ENCODE assay signal across 12 cellular contexts in the genomic region with DNA sequence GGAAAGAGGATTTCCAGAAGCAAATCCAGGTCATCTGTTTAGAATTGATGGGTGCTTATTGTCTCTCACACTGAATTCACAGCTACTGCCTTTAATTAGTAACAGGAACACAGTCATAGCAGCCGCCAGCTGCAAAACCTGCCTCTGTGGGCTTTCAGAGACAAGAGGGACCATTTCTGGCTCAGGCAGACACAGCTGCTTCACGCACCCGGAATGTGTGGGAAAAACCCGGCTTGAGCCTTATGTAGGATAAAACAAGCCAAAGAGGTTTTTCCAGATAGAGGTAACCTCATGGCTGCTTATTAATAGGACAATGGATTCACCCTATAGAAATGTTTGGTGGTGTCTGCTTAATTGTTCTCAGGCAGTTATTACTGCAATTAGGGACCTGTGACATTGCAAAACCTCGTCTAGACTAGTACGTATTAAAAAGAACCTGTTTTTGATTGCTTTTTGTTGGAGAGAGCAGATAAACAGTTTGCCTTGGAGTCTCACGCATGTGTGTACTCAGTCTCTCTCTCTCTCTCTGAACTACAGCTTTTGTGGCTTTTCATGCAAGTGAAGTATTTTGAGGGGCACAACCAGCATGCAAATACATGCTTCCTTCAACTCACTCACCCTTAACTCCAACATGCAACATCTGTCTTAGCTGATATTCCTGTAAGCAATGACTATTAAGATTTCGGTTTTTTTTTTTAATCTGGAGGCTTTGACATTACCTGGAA.
DNase-seq lines count a peak whose midpoint lies in the region; ATAC-seq and TF ChIP-seq lines count a peak whose summit lies in the region.
"Had no signal": no experiment of that assay in that cellular context is flagged by ENCODE, and none has a peak within 500 bp of the region (broad histone marks: within the 10 kb centered on the region; RNA-seq: fewer than 3 reads in every experiment).

No MANE protein-coding gene starts in this region.

- H3K4me2 ChIP-seq in neural cell (ENCODE audit: low read length) = peak overlapping the region; percentile 22

- peak overlapping the region; percentile 11 for H3K9ac ChIP-seq in neural cell (ENCODE audit: low read length)

- intact Hi-C loops in activated CD4-positive, alpha-beta T cell treated with anti-CD3 and anti-CD28 coated beads for 36 hours (cut with DNase I, micrococcal nuclease) = no loop called here

- peaks cover 7% of the 10 kb centered on the region for H3K27me3 Mint-ChIP-seq in activated CD4-positive, alpha-beta T cell treated with anti-CD3 and anti-CD28 coated beads for 36 hours
- H3K27me3 Mint-ChIP-seq: activated B cell treated with CpG ODN at 0.5 μM for 24 hours; stimulated activated naive CD8-positive, alpha-beta T cell treated with anti-CD3 and anti-CD28 coated beads, Interleukin-15, Interleukin-2, amounts not matched to agents 100 ng/mL and 50 ng/mL, for 24 hours had no signal

- DNase-seq in brain microvascular endothelial cell (peak; percentile 52), mucosa of gallbladder (ENCODE audit: low spot score) (no peak), DMS153 (lab: John Stamatoyannopoulos, UW) (no peak)
- no peak for DNase-seq in activated CD4-positive, alpha-beta T cell treated with anti-CD3 and anti-CD28 coated beads for 36 hours
- DNase-seq in activated naive CD4-positive, alpha-beta T cell treated with anti-CD3 and anti-CD28 coated beads, Interleukin-2, amount 50 U/mL, for 72 hours (ENCODE audit: low spot score in 2 of 2) = no peak
- DNase-seq: activated B cell treated with CpG ODN at 0.5 μM for 24 hours had no signal

- in situ Hi-C loops in brain microvascular endothelial cell (cut with HindIII; ENCODE audit: low pct_ligation_motif_present, low sequenced_read_pairs) = no loop called here

- H3K4me3 Mint-ChIP-seq in activated CD4-positive, alpha-beta T cell treated with anti-CD3 and anti-CD28 coated beads for 36 hours = no peak overlapping the region
- H3K4me3 Mint-ChIP-seq: activated B cell treated with CpG ODN at 0.5 μM for 24 hours; stimulated activated naive CD8-positive, alpha-beta T cell treated with anti-CD3 and anti-CD28 coated beads, Interleukin-15, Interleukin-2, amounts not matched to agents 100 ng/mL and 50 ng/mL, for 24 hours had no signal

- no peaks in the 10 kb centered on the region for H3K9me3 Mint-ChIP-seq in activated CD4-positive, alpha-beta T cell treated with anti-CD3 and anti-CD28 coated beads for 36 hours (ENCODE audit: low read depth)
- H3K9me3 Mint-ChIP-seq in activated naive CD4-positive, alpha-beta T cell treated with anti-CD3 and anti-CD28 coated beads, Interleukin-2, amount 50 U/mL, for 72 hours = no peaks in the 10 kb centered on the region
- H3K9me3 Mint-ChIP-seq: activated B cell treated with CpG ODN at 0.5 μM for 24 hours had no signal

- ATAC-seq in GM18873 (IDR thresholded peaks at IDR 0.05; ENCODE audit: low FRiP score, unreplicated experiment) (peak; percentile 95), HG03354 (IDR thresholded peaks at IDR 0.05; ENCODE audit: poor library complexity, severe bottlenecking, unreplicated experiment) (peak; percentile 92)
- no peak for ATAC-seq in activated CD4-positive, alpha-beta T cell treated with anti-CD3 and anti-CD28 coated beads for 36 hours
- no peak for ATAC-seq in activated naive CD4-positive, alpha-beta T cell treated with anti-CD3 and anti-CD28 coated beads, Interleukin-2, amount 50 U/mL, for 72 hours
- ATAC-seq: sciatic nerve had no signal

- H3K79me2 ChIP-seq in neural cell (replicated peaks; ENCODE audit: insufficient read depth, low read length) = no peaks in the 10 kb centered on the region

- no peak for TF ChIP-seq CTCF in brain microvascular endothelial cell (IDR thresholded peaks at IDR 0.05; ENCODE audit: low read depth, low read length, missing control alignments)
- TF ChIP-seq CTCF in neural cell (IDR thresholded peaks at IDR 0.05; ENCODE audit: poor library complexity, severe bottlenecking) = no peak

- POLR2A ChIA-PET in activated CD4-positive, alpha-beta T cell treated with anti-CD3 and anti-CD28 coated beads for 36 hours (lab: Charles Lee) = no interaction called here

- no peak overlapping the region for H3K27ac Mint-ChIP-seq in activated CD4-positive, alpha-beta T cell treated with anti-CD3 and anti-CD28 coated beads for 36 hours
- H3K27ac Mint-ChIP-seq in activated naive CD4-positive, alpha-beta T cell treated with anti-CD3 and anti-CD28 coated beads, Interleukin-2, amount 50 U/mL, for 72 hours = no peak overlapping the region
- H3K27ac Mint-ChIP-seq: activated B cell treated with CpG ODN at 0.5 μM for 24 hours; stimulated activated naive CD8-positive, alpha-beta T cell treated with anti-CD3 and anti-CD28 coated beads, Interleukin-15, Interleukin-2, amounts not matched to agents 100 ng/mL and 50 ng/mL, for 24 hours had no signal

- no peaks in the 10 kb centered on the region for H3K9me3 ChIP-seq in neural cell (ENCODE audit: low read length)
- H3K9me3 ChIP-seq: adrenal gland had no signal

- H3K4me3 ChIP-seq in brain microvascular endothelial cell (ENCODE audit: low read depth, low read length) (no peak overlapping the region), neural cell (ENCODE audit: low read length) (no peak overlapping the region)
- H3K4me3 ChIP-seq: adrenal gland had no signal

- H3K36me3 ChIP-seq in brain microvascular endothelial cell (replicated peaks) = no peaks in the 10 kb centered on the region
- H3K36me3 ChIP-seq in neural cell (ENCODE audit: insufficient read depth, low read length) = no peaks in the 10 kb centered on the region
- H3K36me3 ChIP-seq: adrenal gland had no signal

- H4K20me1 ChIP-seq in neural cell (ENCODE audit: insufficient read depth) = no peaks in the 10 kb centered on the region

- no peaks in the 10 kb centered on the region for H3K9me2 ChIP-seq in neural cell (ENCODE audit: insufficient read depth, low read length)

- H3K36me3 Mint-ChIP-seq in activated CD4-positive, alpha-beta T cell treated with anti-CD3 and anti-CD28 coated beads for 36 hours (ENCODE audit: low read depth) = no peaks in the 10 kb centered on the region
- H3K36me3 Mint-ChIP-seq in activated naive CD4-positive, alpha-beta T cell treated with anti-CD3 and anti-CD28 coated beads, Interleukin-2, amount 50 U/mL, for 72 hours = no peaks in the 10 kb centered on the region

- H3K27ac ChIP-seq in brain microvascular endothelial cell (no peak overlapping the region), neural cell (ENCODE audit: low read length) (peak overlapping the region; percentile 38)

- TF ChIP-seq RAD21 in neural cell (conservative IDR thresholded peaks at IDR 0.05) = no peak

- H3K27me3 ChIP-seq in brain microvascular endothelial cell (replicated peaks) (no peaks in the 10 kb centered on the region), neural cell (ENCODE audit: insufficient read depth, low read depth, low read length) (no peaks in the 10 kb centered on the region)
- H3K27me3 ChIP-seq: adrenal gland had no signal

- no peak overlapping the region for H2AFZ ChIP-seq in neural cell (ENCODE audit: low read depth, low read length)

- CTCF ChIA-PET in activated CD4-positive, alpha-beta T cell treated with anti-CD3 and anti-CD28 coated beads for 36 hours (lab: Charles Lee) = interaction anchor here (0.6 kb wide), 1 partner anchor 1657 kb away, joined by 3 read pairs; no protein-coding TSS in a partner anchor

- H3K4me1 Mint-ChIP-seq in activated CD4-positive, alpha-beta T cell treated with anti-CD3 and anti-CD28 coated beads for 36 hours = no peaks in the 10 kb centered on the region

- no peak for TF ChIP-seq EP300 in neural cell (conservative IDR thresholded peaks at IDR 0.05; ENCODE audit: poor library complexity, severe bottlenecking)

- H3F3A ChIP-seq in neural cell (ENCODE audit: insufficient read depth, low read length, poor library complexity, severe bottlenecking) = peaks cover 4% of the 10 kb centered on the region

TF ChIP-seq in neural cell, 6 proteins besides CTCF, POLR2A, EP300 and RAD21:
- no peak for TF ChIP-seq TAF1 (IDR thresholded peaks at IDR 0.05; ENCODE audit: low read depth)
- no peak for TF ChIP-seq REST (IDR thresholded peaks at IDR 0.05; ENCODE audit: borderline replicate concordance)
- TF ChIP-seq MXI1 (conservative IDR thresholded peaks at IDR 0.05; ENCODE audit: poor library complexity, severe bottlenecking) = no peak
- TF ChIP-seq EZH2 (IDR thresholded peaks at IDR 0.05; ENCODE audit: borderline replicate concordance, insufficient read depth, low read length, poor library complexity, severe bottlenecking) = no peak
- TF ChIP-seq SMC3 (conservative IDR thresholded peaks at IDR 0.05; ENCODE audit: poor library complexity) = no peak
- TF ChIP-seq POLR2AphosphoS5 (IDR thresholded peaks at IDR 0.05) = no peak

Comparison
In these comparisons a context has a peak if more than half of its experiments do, and no peak if none do; other contexts are left out.
1. ATAC-seq: peak in GM18873 (single experiment) and HG03354 (single experiment); none in activated CD4-positive, alpha-beta T cell treated with anti-CD3 and anti-CD28 coated beads for 36 hours (single experiment) and activated naive CD4-positive, alpha-beta T cell treated with anti-CD3 and anti-CD28 coated beads, Interleukin-2, amount 50 U/mL, for 72 hours (0 of 2).